Comparison of ENCODE assay signal across 24 cellular contexts in the genomic region with DNA sequence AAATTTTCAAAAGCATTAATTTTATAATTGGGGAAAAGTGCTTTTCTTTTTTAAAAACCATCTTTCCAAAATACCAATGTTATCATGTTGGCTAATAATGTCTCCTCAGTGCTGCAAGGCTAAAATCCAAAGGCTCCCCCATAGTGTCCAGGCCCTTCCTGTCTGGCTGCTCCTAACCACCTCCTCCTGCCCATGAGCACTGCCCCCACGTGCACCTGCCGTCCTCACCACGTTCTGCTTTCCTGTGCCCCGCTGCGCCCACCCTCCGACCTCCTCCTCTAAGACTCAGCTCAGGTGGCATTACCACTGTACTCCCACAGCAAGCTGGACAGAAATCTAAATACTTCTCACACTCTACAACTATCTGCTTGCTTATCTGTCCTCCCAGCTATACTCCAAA. TPM values are rescaled to one million over a fixed set of nuclear protein-coding genes. Genes with fewer than 3 reads are reported as not detected.
A peak's percentile ranks its signal among the peaks of the same experiment; 100 is the strongest.
DNase-seq lines count a peak whose midpoint lies in the region; ATAC-seq and TF ChIP-seq lines count a peak whose summit lies in the region.
"Had no signal": no experiment of that assay in that cellular context is flagged by ENCODE, and none has a peak within 500 bp of the region (broad histone marks: within the 10 kb centered on the region; RNA-seq: fewer than 3 reads in every experiment).

No MANE protein-coding gene starts in this region.

- no peak overlapping the region for H3K23ac ChIP-seq in trophoblast cell (ENCODE audit: low read length)

- CTCF ChIA-PET in OCI-LY7 (lab: Charles Lee; ENCODE audit: unreplicated experiment) = no interaction called here

- H2BK120ac ChIP-seq in trophoblast cell (ENCODE audit: insufficient read depth, low read length, poor library complexity) = no peak overlapping the region

- H3K4me3 ChIP-seq in DND-41 (ENCODE audit: low read depth in 1 of 2, low read length in 2 of 2) = no peak overlapping the region
- H3K4me3 ChIP-seq in NB4 (ENCODE audit: low read depth, low read length) = no peak overlapping the region
- peak overlapping the region; percentile 47 for H3K4me3 ChIP-seq in trophoblast cell (ENCODE audit: low read depth, low read length)
- no peak overlapping the region for H3K4me3 ChIP-seq in OCI-LY7 (ENCODE audit: low read depth, low read length, poor library complexity, severe bottlenecking)
- H3K4me3 ChIP-seq: BLaER1 treated with 17β-estradiol and CSF1 and Interleukin-3, amounts not matched to agents 10 nM and 100 nM had no signal

- no peaks in the 10 kb centered on the region for H3K79me1 ChIP-seq in trophoblast cell (ENCODE audit: low read length)

- no peak for TF ChIP-seq POLR2A in NB4 (IDR thresholded peaks at IDR 0.05; ENCODE audit: extremely low read depth, insufficient read length)

- H4K8ac ChIP-seq in trophoblast cell (ENCODE audit: low read depth, low read length) = no peak overlapping the region

- no peak overlapping the region for H3K9ac ChIP-seq in DND-41 (ENCODE audit: low read depth, low read length)
- H3K9ac ChIP-seq in trophoblast cell (ENCODE audit: low read length) = no peak overlapping the region
- H3K9ac ChIP-seq: BLaER1 treated with 17β-estradiol and CSF1 and Interleukin-3, amounts not matched to agents 10 nM and 100 nM had no signal

- H3K18ac ChIP-seq in trophoblast cell (ENCODE audit: low read length) = no peak overlapping the region

- H3K27me3 ChIP-seq in DND-41 (ENCODE audit: insufficient read depth, low read length, poor library complexity) = no peaks in the 10 kb centered on the region
- H3K27me3 ChIP-seq in trophoblast cell (ENCODE audit: insufficient read depth, low read length) = no peaks in the 10 kb centered on the region
- H3K27me3 ChIP-seq: BLaER1 treated with 17β-estradiol and CSF1 and Interleukin-3, amounts not matched to agents 10 nM and 100 nM had no signal

- H2AFZ ChIP-seq in DND-41 (ENCODE audit: low read depth, low read length) (no peak overlapping the region), trophoblast cell (ENCODE audit: insufficient read depth, low read length, poor library complexity) (no peak overlapping the region), OCI-LY7 (ENCODE audit: low read length) (no peak overlapping the region)

- H4K91ac ChIP-seq in trophoblast cell (ENCODE audit: low read depth, low read length) = no peak overlapping the region

- no CpG with 5 or more reads among the region's 6 CpGs for WGBS in trophoblast cell (ENCODE audit: extremely low coverage, insufficient coverage, insufficient read length)

- no peak overlapping the region for H3K4ac ChIP-seq in trophoblast cell (ENCODE audit: low read depth, low read length)

- H3K36me3 ChIP-seq in DND-41 (ENCODE audit: insufficient read depth, low read length) (peaks cover 73% of the 10 kb centered on the region), trophoblast cell (ENCODE audit: control insufficient read depth in 1 of 2, insufficient read depth in 2 of 2, low read length in 2 of 2) (peaks cover 7 to 14% of the 10 kb centered on the region in 2 experiments), OCI-LY7 (ENCODE audit: insufficient read depth, low read length) (peaks cover 86% of the 10 kb centered on the region)

- no peak overlapping the region for H2BK12ac ChIP-seq in trophoblast cell (ENCODE audit: low read length)

- ATAC-seq in DND-41 (ENCODE audit: insufficient read depth, low read depth) = 0 out of 3 replicates have a peak, but pooled peaks have one; percentile 29
- ATAC-seq: Panc1 had no signal

- BruUV-seq in OCI-LY7 (replicated peaks; lab: Mats Ljungman, UMichigan) = no TSS peak

- H3K4me2 ChIP-seq in DND-41 (ENCODE audit: insufficient read depth, low read length) (no peak overlapping the region), trophoblast cell (ENCODE audit: low read length) (no peak overlapping the region), OCI-LY7 (ENCODE audit: low read length) (no peak overlapping the region)
- H3K4me2 ChIP-seq: BLaER1 treated with 17β-estradiol and CSF1 and Interleukin-3, amounts not matched to agents 10 nM and 100 nM had no signal

- no peak overlapping the region for H2BK5ac ChIP-seq in trophoblast cell (ENCODE audit: low read depth, low read length, poor library complexity)

- no peaks in the 10 kb centered on the region for H3K4me1 Mint-ChIP-seq in activated T-cell treated with anti-CD3 and anti-CD28 coated beads, Interleukin-2, amount 50 U/mL, for 24 hours (ENCODE audit: low read depth)

- H2AK5ac ChIP-seq in trophoblast cell (ENCODE audit: low read length) = no peak overlapping the region

- no peak overlapping the region for H3K14ac ChIP-seq in trophoblast cell (ENCODE audit: low read length)

- peaks cover 22% of the 10 kb centered on the region for H3K79me2 ChIP-seq in DND-41 (ENCODE audit: insufficient read depth, low read length)
- peaks cover 2% of the 10 kb centered on the region for H3K79me2 ChIP-seq in trophoblast cell (ENCODE audit: control insufficient read depth, insufficient read depth, low read length, poor library complexity)
- H3K79me2 ChIP-seq in OCI-LY7 (ENCODE audit: insufficient read depth, low read depth, low read length) = no peaks in the 10 kb centered on the region

- H4K20me1 ChIP-seq in DND-41 (ENCODE audit: insufficient read depth, low read length) (peaks cover 17% of the 10 kb centered on the region; the same call in 1 of the 2 replicates), OCI-LY7 (ENCODE audit: insufficient read depth, low read length) (no peaks in the 10 kb centered on the region; the same call in 1 of the 2 replicates)

- no peaks in the 10 kb centered on the region for H3K9me2 ChIP-seq in OCI-LY7 (ENCODE audit: insufficient read depth, low read length)

- TF ChIP-seq CTCF in DND-41 (IDR thresholded peaks at IDR 0.05; ENCODE audit: borderline replicate concordance, extremely low read depth, low read length, poor library complexity, severe bottlenecking) = no peak
- no peak for TF ChIP-seq CTCF in NB4 (IDR thresholded peaks at IDR 0.05; ENCODE audit: low read depth, low read length)
- TF ChIP-seq CTCF in OCI-LY7 (conservative IDR thresholded peaks at IDR 0.05; ENCODE audit: low read length) = no peak
- TF ChIP-seq CTCF in GM10266 (IDR thresholded peaks at IDR 0.05; ENCODE audit: control insufficient read depth, insufficient read depth, low read depth, missing control alignments) = no peak

- H3K9me3 ChIP-seq in DND-41 (ENCODE audit: insufficient read depth, low read length, severe bottlenecking) (no peaks in the 10 kb centered on the region), trophoblast cell (ENCODE audit: insufficient read depth, low read depth, low read length) (peaks cover 2% of the 10 kb centered on the region), OCI-LY7 (ENCODE audit: low read length) (no peaks in the 10 kb centered on the region)
- H3K9me3 ChIP-seq: BLaER1 treated with 17β-estradiol and CSF1 and Interleukin-3, amounts not matched to agents 10 nM and 100 nM had no signal

- H3K27ac ChIP-seq in DND-41 (ENCODE audit: low read length) = no peak overlapping the region
- no peak overlapping the region for H3K27ac ChIP-seq in trophoblast cell (ENCODE audit: low read depth, low read length)
- H3K27ac ChIP-seq in OCI-LY7 (ENCODE audit: low read depth, low read length, poor library complexity, severe bottlenecking) = no peak overlapping the region
- H3K27ac ChIP-seq: BLaER1 treated with 17β-estradiol and CSF1 and Interleukin-3, amounts not matched to agents 10 nM and 100 nM; RWPE1 had no signal

- intact Hi-C loops in OCI-LY7 (cut with micrococcal nuclease; ENCODE audit: unreplicated experiment) = no loop called here

- H3K4me1 ChIP-seq in DND-41 (ENCODE audit: insufficient read depth, low read length) (no peaks in the 10 kb centered on the region), trophoblast cell (ENCODE audit: control insufficient read depth in 1 of 2, insufficient read depth in 2 of 2, low read length in 2 of 2) (no peaks in the 10 kb centered on the region), OCI-LY7 (ENCODE audit: insufficient read depth, low read length, poor library complexity, severe bottlenecking) (no peaks in the 10 kb centered on the region)
- H3K4me1 ChIP-seq: BLaER1 treated with 17β-estradiol and CSF1 and Interleukin-3, amounts not matched to agents 10 nM and 100 nM had no signal

- no peaks in the 10 kb centered on the region for H3K27me3 Mint-ChIP-seq in activated T-cell treated with anti-CD3 and anti-CD28 coated beads, Interleukin-2, amount 50 U/mL, for 24 hours
- H3K27me3 Mint-ChIP-seq: CD4-positive, alpha-beta memory T cell had no signal

- POLR2A ChIA-PET in OCI-LY7 (lab: Charles Lee) = interaction anchor here (0.5 to 1.1 kb wide), 4 partner anchors 9 to 865 kb away, joined by 3 to 5 read pairs (median 3); no protein-coding TSS in a partner anchor

- DNase-seq in DND-41 = no peak
- DNase-seq in NB4 (ENCODE audit: low read depth) = peak; percentile 21
- DNase-seq in cerebellum (ENCODE audit: low spot score) = peak; percentile 53
- DNase-seq in trophoblast cell = no peak
- DNase-seq in AG08395 (ENCODE audit: low spot score) = no peak
- DNase-seq in OCI-LY7 (ENCODE audit: low spot score) = no peak
- DNase-seq in GM10266 (ENCODE audit: extremely low spot score) = no peak
- DNase-seq in activated T-cell treated with anti-CD3 and anti-CD28 coated beads, Interleukin-2, amount 50 U/mL, for 24 hours = no peak
- DNase-seq: AML-193; CD4-positive, alpha-beta memory T cell; COR-L47; EL; GF-D8; Kasumi-1; NCI-H1105; NCI-H1436 treated with DMSO at 0.1 percent for 48 hours; NCI-H1930; NCI-H2107; NCI-H446 treated with DMSO at 0.1 percent for 48 hours; NCI-H526; SHP77 had no signal

- H3K27ac Mint-ChIP-seq in activated T-cell treated with anti-CD3 and anti-CD28 coated beads, Interleukin-2, amount 50 U/mL, for 24 hours = no peak overlapping the region

- H4K12ac ChIP-seq in trophoblast cell (ENCODE audit: low read depth, low read length) = no peak overlapping the region

- H3K4me3 Mint-ChIP-seq in activated T-cell treated with anti-CD3 and anti-CD28 coated beads, Interleukin-2, amount 50 U/mL, for 24 hours = no peak overlapping the region
- H3K4me3 Mint-ChIP-seq: CD4-positive, alpha-beta memory T cell had no signal

- no peaks in the 10 kb centered on the region for H3K9me3 Mint-ChIP-seq in activated T-cell treated with anti-CD3 and anti-CD28 coated beads, Interleukin-2, amount 50 U/mL, for 24 hours
- H3K9me3 Mint-ChIP-seq: CD4-positive, alpha-beta memory T cell had no signal

- H3K36me3 Mint-ChIP-seq in activated T-cell treated with anti-CD3 and anti-CD28 coated beads, Interleukin-2, amount 50 U/mL, for 24 hours (ENCODE audit: low read depth) = peaks cover 69% of the 10 kb centered on the region

RNA-seq across cellular contexts. Expression of gene PAXIP1, which starts 17.7 kb away (rescaled TPM):
- total RNA-seq in cerebellum (20.5 TPM), OCI-LY7 (2022) (33.0 and 36.3 TPM in 2 replicates)
- 16.3 and 16.5 TPM in 2 replicates for polyA plus RNA-seq in trophoblast cell (2013)
- 23.5 and 27.4 TPM in 2 replicates for total RNA-seq in OCI-LY7 (2014; rRNA removed; shearing (Covaris generic))

Comparison
In these comparisons a context has a peak if more than half of its experiments do, and no peak if none do; other contexts are left out.
1. DNase-seq: peak in NB4 (single experiment) and cerebellum (single experiment); none in DND-41 (single experiment), trophoblast cell (0 of 2), AG08395 (single experiment), OCI-LY7 (single experiment), GM10266 (single experiment) and activated T-cell treated with anti-CD3 and anti-CD28 coated beads, Interleukin-2, amount 50 U/mL, for 24 hours (single experiment).